Comparison of ENCODE assay signal across 19 cellular contexts in the genomic region with DNA sequence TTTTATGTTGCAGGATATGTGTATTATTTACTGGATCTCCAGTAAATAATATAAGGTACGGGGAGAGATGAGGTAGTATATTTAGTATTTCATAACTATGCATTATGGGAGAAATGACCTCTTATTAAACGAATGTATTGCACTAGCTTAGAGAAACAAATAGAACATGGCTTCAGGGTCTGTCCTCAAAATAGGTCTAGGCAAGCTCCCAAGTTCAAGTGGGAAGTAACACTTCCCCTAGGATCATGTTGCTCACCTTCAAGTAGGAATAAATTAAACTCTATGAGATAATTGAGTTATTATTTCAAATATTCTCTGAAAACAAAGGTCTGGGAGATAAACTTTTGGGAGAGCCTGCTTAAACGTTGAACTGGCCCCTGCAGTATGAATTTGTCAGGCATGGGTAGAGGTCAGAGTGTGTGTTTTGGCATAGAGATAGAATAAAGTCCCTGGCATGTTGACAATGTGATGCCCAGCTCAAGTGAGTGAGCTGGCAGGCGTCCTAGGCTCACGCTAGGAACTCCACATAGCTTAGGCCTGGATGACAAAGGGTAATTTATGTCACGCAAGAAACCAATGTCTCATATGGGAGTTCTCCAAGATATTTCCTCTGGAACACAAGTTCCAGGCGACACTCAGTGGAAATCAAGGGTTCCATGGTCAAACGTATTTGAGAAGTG.
DNase-seq lines count a peak whose midpoint lies in the region; ATAC-seq and TF ChIP-seq lines count a peak whose summit lies in the region.
"Had no signal": no experiment of that assay in that cellular context is flagged by ENCODE, and none has a peak within 500 bp of the region (broad histone marks: within the 10 kb centered on the region; RNA-seq: fewer than 3 reads in every experiment).

No MANE protein-coding gene starts in this region.

- intact Hi-C loops in Right ventricle myocardium superior (cut with DNase I) (no loop called here), thyroid gland (cut with DNase I) (no loop called here)

- POLR2A ChIA-PET in T-cell (lab: Charles Lee), result no interaction called here

- H3K4me1 Mint-ChIP-seq in T-cell, result no peaks in the 10 kb centered on the region

- H3K27ac ChIP-seq in thyroid gland (peak overlapping the region; percentile 65 to 81 (median 74)), mesenchymal stem cell (ENCODE audit: low read length, poor library complexity, severe bottlenecking) (no peak overlapping the region)
- H3K27ac ChIP-seq: esophagus muscularis mucosa, SK-N-MC, upper lobe of left lung had no signal

- WGBS in thyroid gland, 2 donors, result 37 to 48% methylated on average over 8 of the region's 8 CpGs
- WGBS in mesenchymal stem cell, result 69% methylated on average over 7 of the region's 8 CpGs

- H3K18ac ChIP-seq in mesenchymal stem cell (ENCODE audit: low read depth in 1 of 2, low read length in 2 of 2), result no peak overlapping the region

- H3K9ac ChIP-seq in mesenchymal stem cell (ENCODE audit: low read length), result no peak overlapping the region

- H3K27me3 ChIP-seq in thyroid gland (no peaks in the 10 kb centered on the region), mesenchymal stem cell (ENCODE audit: control insufficient read depth in 1 of 2, insufficient read depth in 1 of 2, low read length in 2 of 2) (no peaks in the 10 kb centered on the region)
- H3K27me3 ChIP-seq: esophagus muscularis mucosa, upper lobe of left lung had no signal

- no peak overlapping the region for H2BK12ac ChIP-seq in mesenchymal stem cell (ENCODE audit: low read length in 2 of 2)

- no peak overlapping the region for H2BK120ac ChIP-seq in mesenchymal stem cell (ENCODE audit: low read depth, low read length)

- peak; percentile 84 for ATAC-seq in Right ventricle myocardium superior (ENCODE audit: poor library complexity)
- no peak for ATAC-seq in T-cell (replicated peaks in 1 of 4)
- ATAC-seq: activated CD4-positive, CD25-positive, alpha-beta regulatory T cell treated with anti-CD3 and anti-CD28 coated beads, Interleukin-2, amount 50 U/mL, for 24 hours; stimulated activated naive CD8-positive, alpha-beta T cell treated with anti-CD3 and anti-CD28 coated beads, Interleukin-15, Interleukin-2, amounts not matched to agents 100 U/mL and 50 U/mL, for 24 hours had no signal

- no peak overlapping the region for H3K27ac Mint-ChIP-seq in T-cell
- H3K27ac Mint-ChIP-seq: mesothelial cell of epicardium, nephron progenitor cell had no signal

- H3K4me1 ChIP-seq in thyroid gland (peaks cover 51 to 53% of the 10 kb centered on the region in 2 donors), mesenchymal stem cell (ENCODE audit: control insufficient read depth, insufficient read depth, low read depth, low read length) (no peaks in the 10 kb centered on the region)

- no peak overlapping the region for H2AFZ ChIP-seq in mesenchymal stem cell (ENCODE audit: low read depth, low read length)

- no peak overlapping the region for H4K8ac ChIP-seq in mesenchymal stem cell (ENCODE audit: low read length)

- H3K36me3 ChIP-seq in thyroid gland (no peaks in the 10 kb centered on the region), mesenchymal stem cell (ENCODE audit: control insufficient read depth in 1 of 2, insufficient read depth in 2 of 2, low read depth in 1 of 2, low read length in 2 of 2) (no peaks in the 10 kb centered on the region)
- H3K36me3 ChIP-seq: esophagus muscularis mucosa, upper lobe of left lung had no signal

- no peak overlapping the region for H3K4me2 ChIP-seq in mesenchymal stem cell (ENCODE audit: low read length, poor library complexity, severe bottlenecking)

- CTCF ChIA-PET in T-cell (lab: Charles Lee), result no interaction called here

- H3K36me3 Mint-ChIP-seq in T-cell, result no peaks in the 10 kb centered on the region
- H3K36me3 Mint-ChIP-seq: mesothelial cell of epicardium had no signal

- peak in 1 of 6 experiments; percentile 12 for TF ChIP-seq CTCF in thyroid gland (IDR thresholded peaks at IDR 0.05)

- H3K14ac ChIP-seq in mesenchymal stem cell (ENCODE audit: low read length in 2 of 2), result no peak overlapping the region

- H4K91ac ChIP-seq in mesenchymal stem cell (ENCODE audit: low read length), result no peak overlapping the region

- TF ChIP-seq POLR2A in thyroid gland (IDR thresholded peaks at IDR 0.05), result no peak

- no peak overlapping the region for H3K4ac ChIP-seq in mesenchymal stem cell (ENCODE audit: low read depth in 1 of 2, low read length in 2 of 2)

- H3K4me3 Mint-ChIP-seq in T-cell, result no peak overlapping the region
- H3K4me3 Mint-ChIP-seq: mesothelial cell of epicardium, nephron progenitor cell had no signal

- H3K4me3 ChIP-seq in thyroid gland (replicated peaks in 1 of 3) (no peak overlapping the region), mesenchymal stem cell (ENCODE audit: insufficient read depth in 1 of 2, low read depth in 1 of 2, low read length in 2 of 2) (no peak overlapping the region)
- H3K4me3 ChIP-seq: esophagus muscularis mucosa, SK-N-MC, upper lobe of left lung had no signal

- no peak overlapping the region for H2AK5ac ChIP-seq in mesenchymal stem cell (ENCODE audit: low read length, severe bottlenecking)

- no peaks in the 10 kb centered on the region for H3K9me3 ChIP-seq in thyroid gland
- H3K9me3 ChIP-seq in mesenchymal stem cell (ENCODE audit: control insufficient read depth, low read length), result no peaks in the 10 kb centered on the region
- H3K9me3 ChIP-seq: esophagus muscularis mucosa, upper lobe of left lung had no signal

- DNase-seq in NCI-H748 (lab: John Stamatoyannopoulos, UW; ENCODE audit: unreplicated experiment), result peak; percentile 5
- no peak for DNase-seq in NCI-H748 treated with DMSO at 0.1 percent for 48 hours (lab: John Stamatoyannopoulos, UW)
- DNase-seq in NCI-H345 treated with DMSO at 0.1 percent for 48 hours (lab: John Stamatoyannopoulos, UW; ENCODE audit: unreplicated experiment), result peak; percentile 60
- DNase-seq in Right ventricle myocardium superior, result peak; percentile 85
- peak; percentile 92 to 93 for DNase-seq in thyroid gland
- no peak for DNase-seq in hippocampal formation (lab: John Stamatoyannopoulos, UW)
- DNase-seq in T-cell, result no peak
- no peak for DNase-seq in mesenchymal stem cell
- DNase-seq: EL; NCI-H2171 treated with DMSO at 0.1 percent for 48 hours; nephron progenitor cell; OCI-M1; stimulated activated naive CD8-positive, alpha-beta T cell treated with anti-CD3 and anti-CD28 coated beads, Interleukin-15, Interleukin-2, amounts not matched to agents 100 U/mL and 50 U/mL, for 24 hours; T-helper 9 cell; upper lobe of left lung had no signal

- no peak overlapping the region for H3K23ac ChIP-seq in mesenchymal stem cell (ENCODE audit: low read length in 2 of 2)

- no peak overlapping the region for H2BK15ac ChIP-seq in mesenchymal stem cell (ENCODE audit: low read depth, poor library complexity, severe bottlenecking)

- H3K27me3 Mint-ChIP-seq in T-cell, result peaks cover 0 to 4% of the 10 kb centered on the region in 2 donors

- no peaks in the 10 kb centered on the region for H3K79me1 ChIP-seq in mesenchymal stem cell (replicated peaks; ENCODE audit: low read length, poor library complexity, severe bottlenecking)

- H2BK5ac ChIP-seq in mesenchymal stem cell (ENCODE audit: low read depth, low read length, poor library complexity, severe bottlenecking), result no peak overlapping the region

- peaks cover 0 to 8% (median 0%) of the 10 kb centered on the region in 3 donors for H3K9me3 Mint-ChIP-seq in T-cell
- H3K9me3 Mint-ChIP-seq: mesothelial cell of epicardium, nephron progenitor cell had no signal

Comparison
In these comparisons a context has a peak if more than half of its experiments do, and no peak if none do; other contexts are left out.
1. DNase-seq: peak in NCI-H748 (single experiment), NCI-H345 treated with DMSO at 0.1 percent for 48 hours (single experiment), Right ventricle myocardium superior (single experiment) and thyroid gland (2 of 2); none in NCI-H748 treated with DMSO at 0.1 percent for 48 hours (single experiment), hippocampal formation (0 of 2), T-cell (0 of 34) and mesenchymal stem cell (single experiment).